ENCODE assay signal across 29 cellular contexts in genomic region chr4:163710158-163710557, GRCh38.
"Had no signal": no experiment of that assay in that cellular context is flagged by ENCODE, and none has a peak within 500 bp of the region (broad histone marks: within the 10 kb centered on the region; RNA-seq: fewer than 3 reads in every experiment).

No MANE protein-coding gene starts in this region.

- H3K9me3 ChIP-seq: stomach, suprapubic skin, testis, thoracic aorta, thyroid gland, tibial artery, tibial nerve, transverse colon, upper lobe of left lung, upper lobe of right lung, uterus, vagina had no signal

- FAIRE-seq: urothelium cell line had no signal

- ATAC-seq: stimulated activated effector memory CD8-positive, alpha-beta T cell treated with anti-CD3 and anti-CD28 coated beads, Interleukin-12 subunit alpha, Interleukin-12 subunit beta, amount 100 ng/mL, for 72 hours; stimulated activated memory B cell treated with anti-CD40 and anti-IgM and Interleukin-4, amounts not matched to agents 10 μg/mL and 1 μg/mL and 100 μg/mL, for 72 hours; stimulated activated naive B cell treated with anti-CD40 and anti-IgM and Interleukin-4, amounts not matched to agents 10 μg/mL and 1 μg/mL and 100 μg/mL, for 72 hours; stimulated activated naive CD8-positive, alpha-beta T cell treated with anti-CD3 and anti-CD28 coated beads, Interleukin-15, amount 100 ng/mL, for 72 hours; stimulated activated naive CD8-positive, alpha-beta T cell treated with anti-CD3 and anti-CD28 coated beads, Interleukin-15, Interleukin-2, amounts not matched to agents 100 U/mL and 50 U/mL, for 24 hours; upper lobe of right lung had no signal

- H3K27me3 ChIP-seq: stomach, suprapubic skin, testis, thyroid gland, tibial artery, tibial nerve, transverse colon, upper lobe of left lung, upper lobe of right lung, uterus, vagina had no signal

- H3K4me1 ChIP-seq: stomach, suprapubic skin, testis, thyroid gland, tibial artery, tibial nerve, transverse colon, upper lobe of left lung, upper lobe of right lung, uterus, vagina had no signal

- H3K36me3 Mint-ChIP-seq: stimulated activated effector memory CD8-positive, alpha-beta T cell treated with anti-CD3 and anti-CD28 coated beads, Interleukin-12 subunit alpha, Interleukin-12 subunit beta, amount 100 ng/mL, for 72 hours; stimulated activated memory B cell treated with anti-CD40 and anti-IgM and Interleukin-4, amounts not matched to agents 10 μg/mL and 1 μg/mL and 100 μg/mL, for 72 hours; stimulated activated naive B cell treated with anti-CD40 and anti-IgM and Interleukin-4, amounts not matched to agents 10 μg/mL and 1 μg/mL and 100 μg/mL, for 72 hours; type B pancreatic cell had no signal

- H3K9me3 Mint-ChIP-seq: stimulated activated effector memory CD8-positive, alpha-beta T cell treated with anti-CD3 and anti-CD28 coated beads, Interleukin-12 subunit alpha, Interleukin-12 subunit beta, amount 100 ng/mL, for 72 hours; stimulated activated memory B cell treated with anti-CD40 and anti-IgM and Interleukin-4, amounts not matched to agents 10 μg/mL and 1 μg/mL and 100 μg/mL, for 72 hours; stimulated activated naive B cell treated with anti-CD40 and anti-IgM and Interleukin-4, amounts not matched to agents 10 μg/mL and 1 μg/mL and 100 μg/mL, for 72 hours; stimulated activated naive CD8-positive, alpha-beta T cell treated with anti-CD3 and anti-CD28 coated beads, Interleukin-15, amount 100 ng/mL, for 72 hours; stimulated activated naive CD8-positive, alpha-beta T cell treated with anti-CD3 and anti-CD28 coated beads, Interleukin-15, Interleukin-2, amounts not matched to agents 100 ng/mL and 50 ng/mL, for 24 hours; type B pancreatic cell had no signal

- H3K4me1 Mint-ChIP-seq: stimulated activated effector memory CD8-positive, alpha-beta T cell treated with anti-CD3 and anti-CD28 coated beads, Interleukin-12 subunit alpha, Interleukin-12 subunit beta, amount 100 ng/mL, for 72 hours; stimulated activated memory B cell treated with anti-CD40 and anti-IgM and Interleukin-4, amounts not matched to agents 10 μg/mL and 1 μg/mL and 100 μg/mL, for 72 hours; stimulated activated naive B cell treated with anti-CD40 and anti-IgM and Interleukin-4, amounts not matched to agents 10 μg/mL and 1 μg/mL and 100 μg/mL, for 72 hours; stimulated activated naive CD8-positive, alpha-beta T cell treated with anti-CD3 and anti-CD28 coated beads, Interleukin-15, amount 100 ng/mL, for 72 hours had no signal

- H3K27ac ChIP-seq: stomach, suprapubic skin, testis, thoracic aorta, thyroid gland, tibial artery, tibial nerve, transverse colon, upper lobe of left lung, upper lobe of right lung, uterus, vagina had no signal

- H3K4me3 Mint-ChIP-seq: stimulated activated effector memory CD8-positive, alpha-beta T cell treated with anti-CD3 and anti-CD28 coated beads, Interleukin-12 subunit alpha, Interleukin-12 subunit beta, amount 100 ng/mL, for 72 hours; stimulated activated memory B cell treated with anti-CD40 and anti-IgM and Interleukin-4, amounts not matched to agents 10 μg/mL and 1 μg/mL and 100 μg/mL, for 72 hours; stimulated activated naive B cell treated with anti-CD40 and anti-IgM and Interleukin-4, amounts not matched to agents 10 μg/mL and 1 μg/mL and 100 μg/mL, for 72 hours; stimulated activated naive CD8-positive, alpha-beta T cell treated with anti-CD3 and anti-CD28 coated beads, Interleukin-15, amount 100 ng/mL, for 72 hours; stimulated activated naive CD8-positive, alpha-beta T cell treated with anti-CD3 and anti-CD28 coated beads, Interleukin-15, Interleukin-2, amounts not matched to agents 100 ng/mL and 50 ng/mL, for 24 hours; type B pancreatic cell had no signal

- H3K4me3 ChIP-seq: stomach, suprapubic skin, testis, thoracic aorta, thyroid gland, tibial artery, tibial nerve, transverse colon, upper lobe of left lung, upper lobe of right lung, uterus, vagina had no signal

- H3K36me3 ChIP-seq: stomach, suprapubic skin, thoracic aorta, thyroid gland, tibial artery, tibial nerve, transverse colon, upper lobe of left lung, upper lobe of right lung, uterus, vagina had no signal

- H3K27ac Mint-ChIP-seq: stimulated activated effector memory CD8-positive, alpha-beta T cell treated with anti-CD3 and anti-CD28 coated beads, Interleukin-12 subunit alpha, Interleukin-12 subunit beta, amount 100 ng/mL, for 72 hours; stimulated activated memory B cell treated with anti-CD40 and anti-IgM and Interleukin-4, amounts not matched to agents 10 μg/mL and 1 μg/mL and 100 μg/mL, for 72 hours; stimulated activated naive B cell treated with anti-CD40 and anti-IgM and Interleukin-4, amounts not matched to agents 10 μg/mL and 1 μg/mL and 100 μg/mL, for 72 hours; stimulated activated naive CD8-positive, alpha-beta T cell treated with anti-CD3 and anti-CD28 coated beads, Interleukin-15, amount 100 ng/mL, for 72 hours; stimulated activated naive CD8-positive, alpha-beta T cell treated with anti-CD3 and anti-CD28 coated beads, Interleukin-15, Interleukin-2, amounts not matched to agents 100 ng/mL and 50 ng/mL, for 24 hours; type B pancreatic cell had no signal

- DNase-seq: stimulated activated CD4-positive, alpha-beta T cell treated with anti-CD3 and anti-CD28 coated beads, Interleukin-2, amount 100 ng/mL, for 48 hours; stimulated activated CD4-positive, alpha-beta T cell treated with anti-CD3 and anti-CD28 coated beads, Interleukin-4, amount 100 ng/mL, for 1 hour; stimulated activated CD4-positive, alpha-beta T cell treated with anti-CD3 and anti-CD28 coated beads, Interleukin-4, amount 100 ng/mL, for 24 hours; stimulated activated CD4-positive, alpha-beta T cell treated with anti-CD3 and anti-CD28 coated beads, Interleukin-4, amount 100 ng/mL, for 4 hours; stimulated activated CD8-positive, alpha-beta memory T cell treated with anti-CD3 and anti-CD28 coated beads, Interleukin-4, amount 100 ng/mL, for 48 hours; stimulated activated naive B cell treated with anti-CD40 and anti-IgM and Interleukin-4, amounts not matched to agents 10 μg/mL and 1 μg/mL and 100 μg/mL, for 72 hours; stimulated activated naive CD4-positive, alpha-beta T cell; stimulated activated naive CD4-positive, alpha-beta T cell treated with Interleukin-2 at 50 U/mL for 16 hours; stimulated activated naive CD8-positive, alpha-beta T cell treated with anti-CD3 and anti-CD28 coated beads, Interleukin-15, amount 100 ng/mL, for 72 hours; stimulated activated naive CD8-positive, alpha-beta T cell treated with anti-CD3 and anti-CD28 coated beads, Interleukin-15, Interleukin-2, amounts not matched to agents 100 U/mL and 50 U/mL, for 24 hours; stomach; substantia nigra; testis; thyroid gland; tibial artery; transverse colon; trophoblast cell; upper lobe of left lung; upper lobe of right lung; uterus had no signal

- H3K27me3 Mint-ChIP-seq: stimulated activated memory B cell treated with anti-CD40 and anti-IgM and Interleukin-4, amounts not matched to agents 10 μg/mL and 1 μg/mL and 100 μg/mL, for 72 hours; stimulated activated naive B cell treated with anti-CD40 and anti-IgM and Interleukin-4, amounts not matched to agents 10 μg/mL and 1 μg/mL and 100 μg/mL, for 72 hours; stimulated activated naive CD8-positive, alpha-beta T cell treated with anti-CD3 and anti-CD28 coated beads, Interleukin-15, amount 100 ng/mL, for 72 hours; type B pancreatic cell had no signal
